ENCODE assay signal across 1 cellular context in genomic region chr3:147939425-147940196, GRCh38.
TF ChIP-seq lines count a peak whose summit lies in the region.

No MANE protein-coding gene starts in this region.

TF ChIP-seq in GM23338, 12 proteins besides CTCF, POLR2A, EP300 and RAD21 (continued from another document):
- no peak for TF ChIP-seq REST (IDR thresholded peaks at IDR 0.05; ENCODE audit: unreplicated experiment)
- no peak for TF ChIP-seq ZNF331 (CRISPR knock-in tag; IDR thresholded peaks at IDR 0.05; ENCODE audit: low read depth)
- TF ChIP-seq JUNB (IDR thresholded peaks at IDR 0.05; ENCODE audit: unreplicated experiment) = no peak
- no peak for TF ChIP-seq EZH2phosphoT487 (IDR thresholded peaks at IDR 0.05; ENCODE audit: unreplicated experiment)
- no peak for TF ChIP-seq ETS1 (IDR thresholded peaks at IDR 0.05)
- no peak for TF ChIP-seq NANOG (IDR thresholded peaks at IDR 0.05; ENCODE audit: borderline replicate concordance)
